In the genomic region with DNA sequence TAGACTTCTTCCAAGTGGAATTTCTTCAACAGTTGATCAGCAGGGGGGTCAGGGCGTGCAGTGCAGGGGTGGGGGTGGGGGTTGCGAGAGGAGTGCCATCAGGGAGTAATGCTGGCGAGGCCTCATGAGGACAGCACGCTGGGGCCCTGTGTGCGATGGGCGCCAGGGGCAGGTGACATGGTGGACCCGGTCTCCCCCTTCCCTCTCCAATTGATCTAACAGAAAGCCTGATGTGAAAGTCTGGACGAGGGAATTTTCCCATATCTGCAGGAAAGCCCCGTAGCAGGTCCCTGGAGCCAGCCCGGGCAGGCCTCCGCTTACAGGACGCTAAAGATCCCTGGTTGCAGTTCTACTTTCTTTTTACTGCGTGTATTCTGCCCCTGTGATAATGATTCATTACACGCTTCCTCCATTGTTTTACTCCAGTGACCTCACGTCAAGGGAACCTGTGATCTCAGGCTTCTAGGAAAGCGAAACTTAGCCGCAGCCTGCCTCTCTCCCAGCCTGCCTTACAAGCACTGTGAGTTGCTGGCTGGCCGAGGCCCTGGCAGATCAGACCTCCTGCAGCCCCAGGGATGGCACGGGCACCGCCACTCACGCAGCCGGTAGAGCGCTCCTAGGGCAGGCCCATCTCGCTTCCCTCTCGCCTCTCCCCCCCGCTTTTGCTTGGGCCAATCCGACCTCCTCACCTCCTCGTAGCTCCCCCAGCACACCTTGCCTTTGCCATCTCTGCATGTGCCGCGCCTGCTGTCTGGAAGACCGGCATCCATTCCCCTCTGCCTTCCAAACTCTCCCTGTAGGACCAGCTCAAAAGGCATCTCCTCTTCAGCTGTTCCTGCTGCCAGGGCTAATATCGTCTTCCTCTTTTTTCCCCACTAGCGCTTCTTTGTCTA, we compare ENCODE assay signal across 8 cellular contexts. TPM values are rescaled to one million over a fixed set of nuclear protein-coding genes. Genes with fewer than 3 reads are reported as not detected.
DNase-seq lines count a peak whose midpoint lies in the region; ATAC-seq and TF ChIP-seq lines count a peak whose summit lies in the region.

No MANE protein-coding gene starts in this region.

- H3K27ac Mint-ChIP-seq in CD4-positive, CD25-positive, alpha-beta regulatory T cell: peak overlapping the region; percentile 95 to 99 (median 99)
- H3K27ac Mint-ChIP-seq in T-cell: peak overlapping the region; percentile 96 to 100

- no peak for TF ChIP-seq CTCF in adrenal gland (IDR thresholded peaks at IDR 0.05)
- no peak for TF ChIP-seq CTCF in hepatocyte (IDR thresholded peaks at IDR 0.05; ENCODE audit: poor library complexity)

- no peaks in the 10 kb centered on the region for H3K9me3 ChIP-seq in CD4-positive, CD25-positive, alpha-beta regulatory T cell (ENCODE audit: control insufficient read depth in 2 of 2, low read length in 2 of 2)
- H3K9me3 ChIP-seq in adrenal gland (replicated peaks in 1 of 3): no peaks in the 10 kb centered on the region
- H3K9me3 ChIP-seq in hepatocyte (ENCODE audit: low read depth): no peaks in the 10 kb centered on the region
- H3K9me3 ChIP-seq in skeletal muscle tissue (ENCODE audit: control insufficient read depth in 3 of 3, low read length in 3 of 3): no peaks in the 10 kb centered on the region

- CTCF ChIA-PET in T-cell (lab: Charles Lee): no interaction called here

- H3K4me3 Mint-ChIP-seq in CD4-positive, CD25-positive, alpha-beta regulatory T cell: peak overlapping the region; percentile 84 to 94 (median 92)
- H3K4me3 Mint-ChIP-seq in T-cell: peak overlapping the region; percentile 84 to 90 (median 88)

- peak overlapping the region; percentile 75 to 86 (median 85) for H3K9ac ChIP-seq in skeletal muscle tissue (ENCODE audit: low read depth in 1 of 3, low read length in 3 of 3)

- TF ChIP-seq POLR2A in adrenal gland (IDR thresholded peaks at IDR 0.05): peak; percentile 10 to 85

- H3K9me2 ChIP-seq in hepatocyte (replicated peaks; ENCODE audit: insufficient read depth): no peaks in the 10 kb centered on the region

- no peaks in the 10 kb centered on the region for H3K27me3 Mint-ChIP-seq in CD4-positive, CD25-positive, alpha-beta regulatory T cell
- H3K27me3 Mint-ChIP-seq in T-cell: no peaks in the 10 kb centered on the region

- peak overlapping the region; percentile 82 for H3K27ac ChIP-seq in CD4-positive, CD25-positive, alpha-beta regulatory T cell (ENCODE audit: insufficient read depth, low read length, poor library complexity, severe bottlenecking)
- H3K27ac ChIP-seq in adrenal gland (peak overlapping the region; percentile 63 to 92 (median 76)), hepatocyte (peak overlapping the region; percentile 24), skeletal muscle tissue (ENCODE audit: low read depth, low read length) (peak overlapping the region; percentile 79)

- peaks cover 0 to 3% (median 0%) of the 10 kb centered on the region in 7 donors for H3K9me3 Mint-ChIP-seq in CD4-positive, CD25-positive, alpha-beta regulatory T cell
- H3K9me3 Mint-ChIP-seq in T-cell: no peaks in the 10 kb centered on the region

- H3K36me3 Mint-ChIP-seq in CD4-positive, CD25-positive, alpha-beta regulatory T cell: no peaks in the 10 kb centered on the region
- no peaks in the 10 kb centered on the region for H3K36me3 Mint-ChIP-seq in T-cell

- peak overlapping the region; percentile 82 for H3K4me3 ChIP-seq in CD4-positive, CD25-positive, alpha-beta regulatory T cell (ENCODE audit: low read depth, low read length)
- H3K4me3 ChIP-seq in adrenal gland (peak overlapping the region in 3 of 4 donors; percentile 20 to 58 (median 34)), hepatocyte (no peak overlapping the region), skeletal muscle tissue (ENCODE audit: low read length in 3 of 3) (peak overlapping the region; percentile 82 to 86 (median 84))

- peak overlapping the region; percentile 59 for H2AFZ ChIP-seq in hepatocyte

- POLR2A ChIA-PET in T-cell (lab: Charles Lee): interaction anchor here (0.6 kb wide), 4 partner anchors 16 to 114 kb away, joined by 3 to 5 read pairs (median 4); no protein-coding TSS in a partner anchor

- H3K4me1 ChIP-seq in CD4-positive, CD25-positive, alpha-beta regulatory T cell (ENCODE audit: control insufficient read depth, insufficient read depth, low read length, poor library complexity, severe bottlenecking): peaks cover 10% of the 10 kb centered on the region
- H3K4me1 ChIP-seq in adrenal gland (replicated peaks in 1 of 2): peaks cover 5 to 6% of the 10 kb centered on the region in 2 donors
- no peaks in the 10 kb centered on the region for H3K4me1 ChIP-seq in hepatocyte (ENCODE audit: insufficient read depth)
- H3K4me1 ChIP-seq in skeletal muscle tissue (ENCODE audit: control insufficient read depth in 3 of 3, insufficient read depth in 3 of 3, low read length in 3 of 3): peaks cover 8 to 14% (median 10%) of the 10 kb centered on the region in 3 donors

- peak; percentile 53 to 95 (median 73) for DNase-seq in CD4-positive, CD25-positive, alpha-beta regulatory T cell
- peak; percentile 54 to 80 (median 67) for DNase-seq in T-cell
- peak; percentile 69 to 93 (median 86) for DNase-seq in adrenal gland
- peak; percentile 66 for DNase-seq in hepatocyte (ENCODE audit: low spot score)
- no peak for DNase-seq in NCI-H1694 treated with DMSO at 0.1 percent for 48 hours (lab: John Stamatoyannopoulos, UW)

- WGBS in adrenal gland, 4 donors: 7 to 26% (median 18%) methylated on average over 24 to 33 of the region's 33 CpGs
- WGBS in hepatocyte (ENCODE audit: low lambda C conversion rate, missing lambda C conversion rate): 55% methylated on average over 31 of the region's 33 CpGs

- no peaks in the 10 kb centered on the region for H3K36me3 ChIP-seq in CD4-positive, CD25-positive, alpha-beta regulatory T cell (ENCODE audit: control insufficient read depth, insufficient read depth, low read length)
- H3K36me3 ChIP-seq in adrenal gland (replicated peaks in 1 of 2): no peaks in the 10 kb centered on the region
- H3K36me3 ChIP-seq in hepatocyte (replicated peaks; ENCODE audit: insufficient read depth, low read depth): no peaks in the 10 kb centered on the region
- H3K36me3 ChIP-seq in skeletal muscle tissue (ENCODE audit: control insufficient read depth in 3 of 3, insufficient read depth in 3 of 3, low read length in 3 of 3): no peaks in the 10 kb centered on the region

- H3K4me1 Mint-ChIP-seq in CD4-positive, CD25-positive, alpha-beta regulatory T cell: peaks cover 13 to 39% (median 23%) of the 10 kb centered on the region in 4 donors
- peaks cover 27 to 31% (median 29%) of the 10 kb centered on the region in 3 donors for H3K4me1 Mint-ChIP-seq in T-cell

- peak; percentile 95 to 96 for ATAC-seq in CD4-positive, CD25-positive, alpha-beta regulatory T cell (ENCODE audit: low read depth in 2 of 2)
- ATAC-seq in GM19397 (IDR thresholded peaks at IDR 0.05; ENCODE audit: unreplicated experiment) (peak; percentile 66), HG03558 (IDR thresholded peaks at IDR 0.05; ENCODE audit: extremely low read depth, unreplicated experiment) (peak; percentile 56), T-cell (replicated peaks in 1 of 4) (peak; percentile 88 to 95 (median 90))

- no peaks in the 10 kb centered on the region for H3K27me3 ChIP-seq in CD4-positive, CD25-positive, alpha-beta regulatory T cell (ENCODE audit: control insufficient read depth, insufficient read depth, low read length)
- no peaks in the 10 kb centered on the region for H3K27me3 ChIP-seq in adrenal gland
- no peaks in the 10 kb centered on the region for H3K27me3 ChIP-seq in hepatocyte
- no peaks in the 10 kb centered on the region for H3K27me3 ChIP-seq in skeletal muscle tissue (ENCODE audit: control insufficient read depth in 3 of 3, insufficient read depth in 3 of 3, low read length in 3 of 3)

- H3K79me2 ChIP-seq in hepatocyte: no peaks in the 10 kb centered on the region

- intact Hi-C loops in adrenal gland (cut with DNase I): no loop called here

- H3K4me2 ChIP-seq in hepatocyte: peak overlapping the region; percentile 53

- H4K20me1 ChIP-seq in hepatocyte (ENCODE audit: insufficient read depth, poor library complexity, severe bottlenecking): no peaks in the 10 kb centered on the region

RNA-seq across cellular contexts. Expression of gene NEURL3, which starts 19.2 kb away (rescaled TPM):
- total RNA-seq in CD4-positive, CD25-positive, alpha-beta regulatory T cell: not detected
- polyA plus RNA-seq in CD4-positive, CD25-positive, alpha-beta regulatory T cell: under 1 TPM in 1 of 4 donors, not detected in 3; 0.18 TPM
- under 1 TPM in 1 of 5 donors, not detected in 4; 0.23 TPM for total RNA-seq in T-cell
- total RNA-seq in adrenal gland: under 1 TPM in 1 of 8 donors, not detected in 7; 0.41 TPM
- polyA plus RNA-seq in adrenal gland: under 1 TPM in 2 of 3 donors, not detected in 1; 0.03 to 0.24 TPM
- total RNA-seq in hepatocyte: 6.2 and 8.1 TPM in 2 replicates
- 1.8 and 10.5 TPM in 2 replicates for polyA plus RNA-seq in hepatocyte
- not detected for total RNA-seq in skeletal muscle tissue

RNA-seq across cellular contexts. Expression of gene ARID5A, which starts 50.6 kb away (rescaled TPM):
- 180 TPM for total RNA-seq in CD4-positive, CD25-positive, alpha-beta regulatory T cell
- 10 to 100 TPM; 63.5 to 85.6 (median 73.6) TPM for polyA plus RNA-seq in CD4-positive, CD25-positive, alpha-beta regulatory T cell
- 100 to 1,000 TPM; 105 to 140 (median 116) TPM for total RNA-seq in T-cell
- 10 to 100 TPM in 6 of 8 donors, 1 to 10 TPM in 2; 9.0 to 25.4 (median 14.3) TPM for total RNA-seq in adrenal gland
- polyA plus RNA-seq in adrenal gland: 10 to 100 TPM in 2 of 3 donors, 1 to 10 TPM in 1; 1.3 to 39.6 (median 26.1) TPM
- 4.9 and 6.9 TPM in 2 replicates for total RNA-seq in hepatocyte
- polyA plus RNA-seq in hepatocyte: 11.9 and 13.3 TPM in 2 replicates
- 9.9 TPM for total RNA-seq in skeletal muscle tissue

Comparison
In these comparisons a context has a peak if more than half of its experiments do, and no peak if none do; other contexts are left out.
1. H3K27ac ChIP-seq: peak in every context shown above with its lines; median percentile 82 in CD4-positive, CD25-positive, alpha-beta regulatory T cell; 79 in skeletal muscle tissue; 76 in adrenal gland; 24 in hepatocyte.